7 cellular contexts compared by ENCODE assay signal in the genomic region with DNA sequence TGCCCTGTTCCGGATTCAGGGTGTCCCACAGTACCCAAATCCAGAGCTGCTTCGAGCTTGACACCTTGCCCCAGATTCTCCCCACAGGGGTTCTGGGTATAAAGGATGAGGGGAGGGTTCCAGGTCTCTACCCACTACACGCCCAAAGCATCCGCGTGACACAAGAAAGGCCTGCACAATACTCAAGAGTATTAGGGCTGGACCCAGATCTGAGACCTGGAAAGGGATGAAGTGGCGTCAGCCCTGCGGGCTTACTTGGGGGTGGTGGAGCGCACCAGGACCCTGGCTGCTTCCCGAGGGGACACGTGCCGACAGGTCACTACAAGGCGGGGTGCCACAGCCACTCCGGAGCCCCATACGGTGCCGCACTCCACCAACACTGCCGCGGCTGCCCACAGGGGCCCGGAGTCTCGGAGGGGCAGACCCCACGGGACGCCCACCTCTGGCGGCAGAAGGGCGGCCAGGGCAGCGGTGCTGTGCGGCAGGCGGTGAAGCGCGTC. TPM values are rescaled to one million over a fixed set of nuclear protein-coding genes. Genes with fewer than 3 reads are reported as not detected.
DNase-seq lines count a peak whose midpoint lies in the region; ATAC-seq and TF ChIP-seq lines count a peak whose summit lies in the region.

No MANE protein-coding gene starts in this region.

- POLR2A ChIA-PET in WTC11 (lab: Charles Lee) = interaction anchor here (0.5 to 1.8 kb wide), 3 partner anchors 29 to 1759 kb away, joined by 3 to 8 read pairs (median 4); no protein-coding TSS in a partner anchor

- DNase-seq in WTC11 (ENCODE audit: low spot score) (peak; percentile 34), iPS DF 6.9 (ENCODE audit: low read depth, low spot score) (no peak)
- no peak for DNase-seq in stimulated activated naive CD8-positive, alpha-beta T cell treated with anti-CD3 and anti-CD28 coated beads, Interleukin-15, Interleukin-2, amounts not matched to agents 100 U/mL and 50 U/mL, for 24 hours

- 0 out of 2 replicates have a peak, but pooled peaks cover 2% of the 10 kb centered on the region for H3K4me1 ChIP-seq in iPS DF 6.9 (ENCODE audit: control insufficient read depth, insufficient read depth, low read length)

- H3K4me3 ChIP-seq in iPS DF 6.9 (ENCODE audit: low read length) = peak overlapping the region; percentile 66; the same call in 1 of the 2 replicates

- H3K36me3 Mint-ChIP-seq in WTC11 = 0 out of 2 replicates have a peak, but pooled peaks cover 4% of the 10 kb centered on the region

- WGBS in iPS DF 6.9 (ENCODE audit: insufficient coverage, insufficient read length) = no CpG with 5 or more reads among the region's 28 CpGs

- peak overlapping the region; percentile 78 for H3K4me3 Mint-ChIP-seq in WTC11

- ATAC-seq in GM18907 (IDR thresholded peaks at IDR 0.05; ENCODE audit: unreplicated experiment) = peak; percentile 11
- ATAC-seq in HG02840 (IDR thresholded peaks at IDR 0.05; ENCODE audit: low FRiP score, unreplicated experiment) = peak; percentile 3
- ATAC-seq in WTC11 = no peak
- ATAC-seq in stimulated activated naive CD8-positive, alpha-beta T cell treated with anti-CD3 and anti-CD28 coated beads, Interleukin-15, Interleukin-2, amounts not matched to agents 100 U/mL and 50 U/mL, for 24 hours = peak; percentile 3
- no peak for ATAC-seq in GM21423 (IDR thresholded peaks at IDR 0.05; ENCODE audit: unreplicated experiment)
- no peak for ATAC-seq in HG03097 (IDR thresholded peaks at IDR 0.05; ENCODE audit: low FRiP score, unreplicated experiment)

- H3K9me3 ChIP-seq in iPS DF 6.9 (ENCODE audit: control insufficient read depth, insufficient read depth, low read length) = no peaks in the 10 kb centered on the region

- no peak for TF ChIP-seq CTCF in WTC11 (IDR thresholded peaks at IDR 0.05)

- CTCF ChIA-PET in WTC11 (lab: Charles Lee) = interaction anchor here (1.0 to 4.0 kb wide), 12 partner anchors 22 to 359 kb away, joined by 3 to 79 read pairs (median 10); partner anchors contain the start of genes MACROH2A2 and SAR1A

- no peaks in the 10 kb centered on the region for H3K27me3 ChIP-seq in iPS DF 6.9 (ENCODE audit: control insufficient read depth, insufficient read depth, low read length)

- no peak overlapping the region for H3K27ac ChIP-seq in iPS DF 6.9 (ENCODE audit: low read length)

- no peak overlapping the region for H3K27ac Mint-ChIP-seq in WTC11

- no peaks in the 10 kb centered on the region for H3K9me3 Mint-ChIP-seq in WTC11

- H3K4me1 Mint-ChIP-seq in WTC11 = peaks cover 16% of the 10 kb centered on the region

- no peaks in the 10 kb centered on the region for H3K36me3 ChIP-seq in iPS DF 6.9 (ENCODE audit: control insufficient read depth, insufficient read depth, low read length)

- no peaks in the 10 kb centered on the region for H3K27me3 Mint-ChIP-seq in WTC11 (ENCODE audit: low read depth)

TF ChIP-seq in WTC11, 78 proteins besides CTCF, POLR2A, EP300 and RAD21:
- TF ChIP-seq ZNF423 (CRISPR knock-in tag; IDR thresholded peaks at IDR 0.05) = 0 out of 2 replicates have a peak, but pooled peaks have one; percentile 19
- TF ChIP-seq, protein P1, sequence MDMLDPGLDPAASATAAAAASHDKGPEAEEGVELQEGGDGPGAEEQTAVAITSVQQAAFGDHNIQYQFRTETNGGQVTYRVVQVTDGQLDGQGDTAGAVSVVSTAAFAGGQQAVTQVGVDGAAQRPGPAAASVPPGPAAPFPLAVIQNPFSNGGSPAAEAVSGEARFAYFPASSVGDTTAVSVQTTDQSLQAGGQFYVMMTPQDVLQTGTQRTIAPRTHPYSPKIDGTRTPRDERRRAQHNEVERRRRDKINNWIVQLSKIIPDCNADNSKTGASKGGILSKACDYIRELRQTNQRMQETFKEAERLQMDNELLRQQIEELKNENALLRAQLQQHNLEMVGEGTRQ (CRISPR knock-in tag; IDR thresholded peaks at IDR 0.05) = 0 out of 2 replicates have a peak, but pooled peaks have one; percentile 17
- TF ChIP-seq, protein P2, sequence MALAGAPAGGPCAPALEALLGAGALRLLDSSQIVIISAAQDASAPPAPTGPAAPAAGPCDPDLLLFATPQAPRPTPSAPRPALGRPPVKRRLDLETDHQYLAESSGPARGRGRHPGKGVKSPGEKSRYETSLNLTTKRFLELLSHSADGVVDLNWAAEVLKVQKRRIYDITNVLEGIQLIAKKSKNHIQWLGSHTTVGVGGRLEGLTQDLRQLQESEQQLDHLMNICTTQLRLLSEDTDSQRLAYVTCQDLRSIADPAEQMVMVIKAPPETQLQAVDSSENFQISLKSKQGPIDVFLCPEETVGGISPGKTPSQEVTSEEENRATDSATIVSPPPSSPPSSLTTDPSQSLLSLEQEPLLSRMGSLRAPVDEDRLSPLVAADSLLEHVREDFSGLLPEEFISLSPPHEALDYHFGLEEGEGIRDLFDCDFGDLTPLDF (CRISPR knock-in tag; IDR thresholded peaks at IDR 0.05) = no peak
- no peak for TF ChIP-seq ZBTB43 (CRISPR knock-in tag; IDR thresholded peaks at IDR 0.05)
- TF ChIP-seq IRF2 (CRISPR knock-in tag; IDR thresholded peaks at IDR 0.05; ENCODE audit: borderline replicate concordance, low read depth) = no peak
- TF ChIP-seq ZNF138 (CRISPR knock-in tag; conservative IDR thresholded peaks at IDR 0.05) = no peak

RNA-seq across cellular contexts. Expression of gene TYSND1, which starts 1.3 kb away (rescaled TPM):
- total RNA-seq in WTC11 (2021) = 18.9 to 21.3 TPM (median 20.7 TPM) in 3 replicates

RNA-seq across cellular contexts. Expression of gene AIFM2, which starts 12.6 kb away (rescaled TPM):
- 4.4 to 5.2 TPM (median 4.6 TPM) in 3 replicates for total RNA-seq in WTC11 (2021)

RNA-seq across cellular contexts. Expression of gene SAR1A, which starts 25.1 kb away (rescaled TPM):
- 102 to 111 TPM (median 109 TPM) in 3 replicates for total RNA-seq in WTC11 (2021)

Comparison
In these comparisons a context has a peak if more than half of its experiments do, and no peak if none do; other contexts are left out.
1. ATAC-seq: peak in GM18907 (single experiment), HG02840 (single experiment) and stimulated activated naive CD8-positive, alpha-beta T cell treated with anti-CD3 and anti-CD28 coated beads, Interleukin-15, Interleukin-2, amounts not matched to agents 100 U/mL and 50 U/mL, for 24 hours (single experiment); none in WTC11 (single experiment), GM21423 (single experiment) and HG03097 (single experiment).